ENCODE assay signal across 8 cellular contexts in genomic region chr7:14691597-14692203, GRCh38.
DNase-seq lines count a peak whose midpoint lies in the region; ATAC-seq, FAIRE-seq and TF ChIP-seq lines count a peak whose summit lies in the region.

No MANE protein-coding gene starts in this region.

- H4K20me1 ChIP-seq in keratinocyte (ENCODE audit: control insufficient read depth, extremely low read depth, insufficient read depth, low read length) = no peaks in the 10 kb centered on the region

- POLR2A ChIA-PET in A673 (lab: Charles Lee; ENCODE audit: low non-redundant PET) = no interaction called here

- intact Hi-C loops in A673 (cut with micrococcal nuclease; ENCODE audit: unreplicated experiment) = loop anchor here (2.0 to 5.0 kb wide), 3 partner anchors 709 to 1409 kb away; no protein-coding TSS in a partner anchor

- H3K4me3 ChIP-seq in A673 (ENCODE audit: low read depth, low read length, poor library complexity, severe bottlenecking) (no peak overlapping the region), brain microvascular endothelial cell (ENCODE audit: low read depth, low read length) (no peak overlapping the region), keratinocyte (ENCODE audit: control insufficient read depth in 2 of 3, extremely low read depth in 1 of 3, insufficient read depth in 2 of 3, low read depth in 1 of 3, low read length in 3 of 3) (no peak overlapping the region)
- H3K4me3 ChIP-seq in Jurkat, Clone E6-1 (ENCODE audit: low read length) = no peak overlapping the region

- no peak overlapping the region for H2AFZ ChIP-seq in keratinocyte (ENCODE audit: control insufficient read depth, low read length)

- CTCF ChIA-PET in A673 (lab: Charles Lee) = interaction anchor here (0.6 to 2.1 kb wide), 8 partner anchors 22 to 1416 kb away, joined by 3 to 18 read pairs (median 4); no protein-coding TSS in a partner anchor

- no peaks in the 10 kb centered on the region for H3K27me3 ChIP-seq in A673 (replicated peaks; ENCODE audit: insufficient read depth, low read depth, low read length, poor library complexity)
- no peaks in the 10 kb centered on the region for H3K27me3 ChIP-seq in brain microvascular endothelial cell (replicated peaks)
- no peaks in the 10 kb centered on the region for H3K27me3 ChIP-seq in keratinocyte (ENCODE audit: control insufficient read depth, extremely low read depth, insufficient read depth, low read length)

- H3K36me3 ChIP-seq in A673 (ENCODE audit: insufficient read depth, low read length, poor library complexity, severe bottlenecking) (no peaks in the 10 kb centered on the region), brain microvascular endothelial cell (replicated peaks) (no peaks in the 10 kb centered on the region), keratinocyte (ENCODE audit: control insufficient read depth in 2 of 2, extremely low read depth in 1 of 2, insufficient read depth in 2 of 2, low read length in 2 of 2) (no peaks in the 10 kb centered on the region)

- peak; percentile 61 for DNase-seq in A673 (ENCODE audit: low spot score)
- peak; percentile 33 for DNase-seq in Jurkat, Clone E6-1 (ENCODE audit: low read depth, low spot score)
- DNase-seq in T-helper 9 cell = peak; percentile 41
- DNase-seq in brain microvascular endothelial cell = peak; percentile 47
- DNase-seq in keratinocyte (ENCODE audit: low read depth, low spot score) = no peak
- peak; percentile 52 for DNase-seq in stimulated activated CD4-positive, alpha-beta T cell treated with anti-CD3 and anti-CD28 coated beads, Interleukin-4, amount 100 ng/mL, for 24 hours

- no TSS peak for BruUV-seq in A673 (replicated peaks; lab: Mats Ljungman, UMichigan)

- no peak overlapping the region for H3K9ac ChIP-seq in keratinocyte (ENCODE audit: control insufficient read depth, extremely low read depth, insufficient read depth, low read length)

- H3K4me1 ChIP-seq in A673 (ENCODE audit: insufficient read depth, low read length, poor library complexity, severe bottlenecking) (peaks cover 4% of the 10 kb centered on the region), keratinocyte (ENCODE audit: control insufficient read depth, extremely low read depth, insufficient read depth, low read length) (no peaks in the 10 kb centered on the region)

- no peak overlapping the region for H3K27ac ChIP-seq in A673 (ENCODE audit: low read depth, low read length, poor library complexity, severe bottlenecking)
- H3K27ac ChIP-seq in brain microvascular endothelial cell = no peak overlapping the region
- no peak overlapping the region for H3K27ac ChIP-seq in keratinocyte (ENCODE audit: control insufficient read depth, insufficient read depth, low read length)

- no peak for ATAC-seq in HG02970 (IDR thresholded peaks at IDR 0.05; ENCODE audit: low FRiP score, unreplicated experiment)

- no peaks in the 10 kb centered on the region for H3K9me1 ChIP-seq in keratinocyte (ENCODE audit: control insufficient read depth, extremely low read depth, insufficient read depth, low read length)

- no peaks in the 10 kb centered on the region for H3K79me2 ChIP-seq in keratinocyte (ENCODE audit: control insufficient read depth, insufficient read depth, low read length)

- FAIRE-seq in keratinocyte (lab: Jason Lieb, UNC) = peak; percentile 20

- peak; percentile 92 for TF ChIP-seq CTCF in A673 (conservative IDR thresholded peaks at IDR 0.05; ENCODE audit: low read depth, low read length)
- TF ChIP-seq CTCF in GM12872 (IDR thresholded peaks at IDR 0.05; ENCODE audit: insufficient read depth, low read depth, low read length) = peak; percentile 74
- peak; percentile 84 for TF ChIP-seq CTCF in brain microvascular endothelial cell (IDR thresholded peaks at IDR 0.05; ENCODE audit: low read depth, low read length, missing control alignments)
- peak; percentile 58 to 79 (median 63) for TF ChIP-seq CTCF in keratinocyte (optimal IDR thresholded peaks at IDR 0.05 in 1 of 3, IDR thresholded peaks at IDR 0.05 in 1 of 3, conservative IDR thresholded peaks at IDR 0.05 in 1 of 3; ENCODE audit: extremely low read depth in 1 of 3, insufficient read depth in 2 of 3, low read length in 3 of 3)

- dilution Hi-C loops in keratinocyte (cut with MboI; ENCODE audit: extremely low pct_ligation_motif_present, low sequenced_read_pairs) = no loop called here

- in situ Hi-C loops in brain microvascular endothelial cell (cut with HindIII; ENCODE audit: low pct_ligation_motif_present, low sequenced_read_pairs) = no loop called here

- H3K4me2 ChIP-seq in keratinocyte (ENCODE audit: control insufficient read depth, extremely low read depth, insufficient read depth, low read depth, low read length) = no peak overlapping the region

- no peaks in the 10 kb centered on the region for H3K9me3 ChIP-seq in A673 (ENCODE audit: low read depth, low read length, poor library complexity, severe bottlenecking)
- no peaks in the 10 kb centered on the region for H3K9me3 ChIP-seq in keratinocyte (ENCODE audit: control insufficient read depth, low read depth, low read length)
